ENCODE assay signal across 7 cellular contexts in genomic region chr14:104207142-104207845, GRCh38.
"Had no signal": no experiment of that assay in that cellular context is flagged by ENCODE, and none has a peak within 500 bp of the region (broad histone marks: within the 10 kb centered on the region; RNA-seq: fewer than 3 reads in every experiment).

No MANE protein-coding gene starts in this region.

- DNase-seq: GM23248, GOT3, H7, HFFc6 had no signal

- H3K9ac ChIP-seq: GM23248 had no signal

- H3K4me1 ChIP-seq: HAP-1 had no signal

- H3K36me3 ChIP-seq: HAP-1 had no signal

- H3K9me3 ChIP-seq: HAP-1 had no signal

- FAIRE-seq: HepG2 had no signal

- H3K4me3 ChIP-seq: GM23248, HAP-1 had no signal

- H3K27ac ChIP-seq: GM23248, HL-60 had no signal
